In the genomic region with DNA sequence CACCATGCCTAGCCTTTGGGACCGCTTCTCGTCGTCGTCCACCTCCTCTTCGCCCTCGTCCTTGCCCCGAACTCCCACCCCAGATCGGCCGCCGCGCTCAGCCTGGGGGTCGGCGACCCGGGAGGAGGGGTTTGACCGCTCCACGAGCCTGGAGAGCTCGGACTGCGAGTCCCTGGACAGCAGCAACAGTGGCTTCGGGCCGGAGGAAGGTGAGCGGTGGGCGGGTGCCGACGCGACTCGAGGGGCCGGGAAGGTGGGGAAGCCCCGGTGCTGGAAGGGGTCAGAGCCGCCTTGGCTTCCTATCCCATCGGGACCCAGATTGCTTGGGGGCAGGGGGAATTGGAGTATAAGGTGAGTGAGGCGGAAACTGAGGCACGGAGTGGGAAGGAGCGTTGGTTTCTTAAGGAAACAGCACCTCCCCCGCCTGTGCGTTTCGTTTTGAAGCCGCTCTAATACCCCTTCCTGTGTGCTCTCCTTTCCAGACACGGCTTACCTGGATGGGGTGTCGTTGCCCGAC, we compare ENCODE assay signal across 1 cellular context.
TF ChIP-seq lines count a peak whose summit lies in the region.

No MANE protein-coding gene starts in this region.

TF ChIP-seq in IMR-90, 13 proteins besides CTCF, POLR2A, EP300 and RAD21 (continued from another document):
- no peak for TF ChIP-seq BHLHE40 (IDR thresholded peaks at IDR 0.05; ENCODE audit: low read depth, low read length)
- TF ChIP-seq CHD1 (IDR thresholded peaks at IDR 0.05; ENCODE audit: low read depth, low read length): 0 out of 2 replicates have a peak, but pooled peaks have one; percentile 38
